8 cellular contexts compared by ENCODE assay signal in the genomic region with DNA sequence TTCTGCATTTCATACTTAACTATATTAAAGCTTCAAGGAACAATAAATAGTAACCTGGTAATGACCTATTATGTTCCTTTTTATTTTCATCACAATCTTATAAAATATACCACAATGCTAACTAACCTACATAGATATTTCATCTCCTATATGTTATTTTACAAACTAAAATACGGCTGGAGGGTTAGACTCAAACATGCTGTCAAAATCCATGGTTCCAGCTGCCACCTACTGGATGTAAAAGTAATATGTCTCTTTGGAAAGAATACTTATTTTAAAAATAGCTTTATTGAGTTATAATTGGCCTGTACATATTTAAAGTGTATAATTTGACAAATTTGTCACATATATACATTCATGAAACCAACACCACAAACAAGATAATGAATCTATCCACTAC. TPM values are rescaled to one million over a fixed set of nuclear protein-coding genes. Genes with fewer than 3 reads are reported as not detected.
DNase-seq lines count a peak whose midpoint lies in the region; ATAC-seq and TF ChIP-seq lines count a peak whose summit lies in the region.

No MANE protein-coding gene starts in this region.

- BruUV-seq in OCI-LY7 (replicated peaks; lab: Mats Ljungman, UMichigan) = no TSS peak

- H3K9me3 ChIP-seq in OCI-LY7 (ENCODE audit: low read length) (no peaks in the 10 kb centered on the region), esophagus squamous epithelium (no peaks in the 10 kb centered on the region), testis (no peaks in the 10 kb centered on the region)

- intact Hi-C loops in OCI-LY7 (cut with micrococcal nuclease; ENCODE audit: unreplicated experiment) = loop anchor here (10.0 kb wide), 1 partner anchor 188 kb away; no protein-coding TSS in a partner anchor
- intact Hi-C loops in esophagus squamous epithelium (cut with DNase I) = no loop called here
- intact Hi-C loops in testis (cut with DNase I; ENCODE audit: low total_unique reads) = no loop called here

- DNase-seq in AG09319 (ENCODE audit: extremely low read depth, low read depth) (no peak), OCI-LY7 (ENCODE audit: low spot score) (peak; percentile 52), esophagus squamous epithelium (lab: John Stamatoyannopoulos, UW) (no peak), testis (no peak), T1000 (lab: John Stamatoyannopoulos, UW) (no peak)

- H3K27ac ChIP-seq in OCI-LY7 (ENCODE audit: low read depth, low read length, poor library complexity, severe bottlenecking) (no peak overlapping the region), esophagus squamous epithelium (no peak overlapping the region), testis (no peak overlapping the region)

- TF ChIP-seq CTCF in AG09319 (IDR thresholded peaks at IDR 0.05; ENCODE audit: low read depth, low read length) (peak; percentile 47), GM12874 (IDR thresholded peaks at IDR 0.05; ENCODE audit: insufficient read depth, low read depth, low read length) (0 out of 2 replicates have a peak, but pooled peaks have one; percentile 12), OCI-LY7 (conservative IDR thresholded peaks at IDR 0.05; ENCODE audit: low read length) (peak; percentile 77), esophagus squamous epithelium (IDR thresholded peaks at IDR 0.05) (peak in 5 of 6 experiments; percentile 28 to 46 (median 35)), testis (IDR thresholded peaks at IDR 0.05) (peak in 2 of 3 experiments; percentile 14 to 33)

- H3K4me2 ChIP-seq in OCI-LY7 (ENCODE audit: low read length) = no peak overlapping the region

- H3K79me2 ChIP-seq in OCI-LY7 (ENCODE audit: insufficient read depth, low read depth, low read length) = no peaks in the 10 kb centered on the region

- no peaks in the 10 kb centered on the region for H3K36me3 ChIP-seq in OCI-LY7 (ENCODE audit: insufficient read depth, low read length)
- no peaks in the 10 kb centered on the region for H3K36me3 ChIP-seq in esophagus squamous epithelium
- H3K36me3 ChIP-seq in testis (ENCODE audit: low read depth, missing control alignments) = no peaks in the 10 kb centered on the region

- no peak for TF ChIP-seq POLR2A in esophagus squamous epithelium (IDR thresholded peaks at IDR 0.05)
- no peak for TF ChIP-seq POLR2A in testis (IDR thresholded peaks at IDR 0.05)

- CTCF ChIA-PET in OCI-LY7 (lab: Charles Lee; ENCODE audit: unreplicated experiment) = no interaction called here

- ATAC-seq in HG02678 (IDR thresholded peaks at IDR 0.05; ENCODE audit: unreplicated experiment) (no peak), HG03469 (IDR thresholded peaks at IDR 0.05; ENCODE audit: unreplicated experiment) (no peak)

- POLR2A ChIA-PET in OCI-LY7 (lab: Charles Lee) = no interaction called here

- H3K4me1 ChIP-seq in OCI-LY7 (ENCODE audit: insufficient read depth, low read length, poor library complexity, severe bottlenecking) (no peaks in the 10 kb centered on the region), esophagus squamous epithelium (no peaks in the 10 kb centered on the region), testis (no peaks in the 10 kb centered on the region)

- H4K20me1 ChIP-seq in OCI-LY7 (ENCODE audit: insufficient read depth, low read length) = no peaks in the 10 kb centered on the region

- H3K4me3 ChIP-seq in OCI-LY7 (ENCODE audit: low read depth, low read length, poor library complexity, severe bottlenecking) = no peak overlapping the region
- H3K4me3 ChIP-seq in esophagus squamous epithelium = no peak overlapping the region
- no peak overlapping the region for H3K4me3 ChIP-seq in testis

- no peak overlapping the region for H2AFZ ChIP-seq in OCI-LY7 (ENCODE audit: low read length)

- no peaks in the 10 kb centered on the region for H3K9me2 ChIP-seq in OCI-LY7 (ENCODE audit: insufficient read depth, low read length)

- 0 to 15% methylated on average over 1 of the region's 1 CpG for WGBS in esophagus squamous epithelium, 2 donors
- WGBS in testis, 2 donors = 13 to 18% methylated on average over 1 of the region's 1 CpG

- H3K27me3 ChIP-seq in esophagus squamous epithelium = no peaks in the 10 kb centered on the region
- H3K27me3 ChIP-seq in testis = no peaks in the 10 kb centered on the region

RNA-seq across cellular contexts. Expression of gene RGN, which starts 15.0 kb away (rescaled TPM):
- 0.25 TPM in 1 of 2 replicates, not detected in the other for total RNA-seq in OCI-LY7 (2014; rRNA removed; shearing (Covaris generic))
- not detected in 2 replicates for total RNA-seq in OCI-LY7 (2022)
- 1 to 10 TPM in 1 of 4 donors, under 1 TPM in 2, not detected in 1; 0.44 to 3.8 (median 0.75) TPM for total RNA-seq in esophagus squamous epithelium
- 10 to 100 TPM in 1 of 2 donors, 1 to 10 TPM in 1; 8.1 to 10.6 TPM for total RNA-seq in testis
- 6.5 TPM for polyA plus RNA-seq in testis (ENCODE audit: insufficient read depth, low read depth, low replicate concordance)

RNA-seq across cellular contexts. Expression of gene NDUFB11, which starts 51.3 kb away (rescaled TPM):
- 139 TPM in 2 replicates for total RNA-seq in OCI-LY7 (2014; rRNA removed; shearing (Covaris generic))
- total RNA-seq in OCI-LY7 (2022) = 76.8 and 78.1 TPM in 2 replicates
- 10 to 100 TPM; 41.4 to 74.6 (median 59.8) TPM for total RNA-seq in esophagus squamous epithelium
- total RNA-seq in testis = 10 to 100 TPM; 68.0 to 77.4 TPM
- polyA plus RNA-seq in testis (ENCODE audit: insufficient read depth, low read depth, low replicate concordance) = 41.3 TPM

RNA-seq across cellular contexts. Expression of gene RBM10, which starts 51.8 kb away (rescaled TPM):
- 40.1 and 45.6 TPM in 2 replicates for total RNA-seq in OCI-LY7 (2014; rRNA removed; shearing (Covaris generic))
- 44.9 and 46.6 TPM in 2 replicates for total RNA-seq in OCI-LY7 (2022)
- total RNA-seq in esophagus squamous epithelium = 10 to 100 TPM; 28.1 to 35.6 (median 28.6) TPM
- 10 to 100 TPM; 28.5 to 41.3 TPM for total RNA-seq in testis
- polyA plus RNA-seq in testis (ENCODE audit: insufficient read depth, low read depth, low replicate concordance) = 20.4 TPM

Comparison
In these comparisons a context has a peak if more than half of its experiments do, and no peak if none do; other contexts are left out.
1. CTCF ChIP-seq: peak in every context shown above with its lines; median percentile 77 in OCI-LY7; 47 in AG09319; 35 in esophagus squamous epithelium; 24 in testis; 12 in GM12874.